27 cellular contexts compared by ENCODE assay signal in genomic region chr11:6986487-6986886, GRCh38. TPM values are rescaled to one million over a fixed set of nuclear protein-coding genes. Genes with fewer than 3 reads are reported as not detected.
"Had no signal": no experiment of that assay in that cellular context is flagged by ENCODE, and none has a peak within 500 bp of the region (broad histone marks: within the 10 kb centered on the region; RNA-seq: fewer than 3 reads in every experiment).

No MANE protein-coding gene starts in this region.

- H3K4me1 ChIP-seq: stomach, suprapubic skin, testis, thyroid gland, tibial nerve, transverse colon, upper lobe of left lung, upper lobe of right lung, uterus, vagina had no signal

- H3K4me3 ChIP-seq: stomach, suprapubic skin, testis, thoracic aorta, thyroid gland, tibial artery, tibial nerve, transverse colon, upper lobe of left lung, upper lobe of right lung, uterus, vagina had no signal

- H3K36me3 ChIP-seq: stomach, suprapubic skin, thoracic aorta, thyroid gland, tibial artery, tibial nerve, transverse colon, upper lobe of left lung, upper lobe of right lung, uterus, vagina had no signal

- FAIRE-seq: urothelium cell line had no signal

- ATAC-seq: stimulated activated effector memory CD8-positive, alpha-beta T cell treated with anti-CD3 and anti-CD28 coated beads, Interleukin-12 subunit alpha, Interleukin-12 subunit beta, amount 100 ng/mL, for 72 hours; stimulated activated memory B cell treated with anti-CD40 and anti-IgM and Interleukin-4, amounts not matched to agents 10 μg/mL and 1 μg/mL and 100 μg/mL, for 72 hours; stimulated activated naive B cell treated with anti-CD40 and anti-IgM and Interleukin-4, amounts not matched to agents 10 μg/mL and 1 μg/mL and 100 μg/mL, for 72 hours; stimulated activated naive CD8-positive, alpha-beta T cell treated with anti-CD3 and anti-CD28 coated beads, Interleukin-15, amount 100 ng/mL, for 72 hours; stimulated activated naive CD8-positive, alpha-beta T cell treated with anti-CD3 and anti-CD28 coated beads, Interleukin-15, Interleukin-2, amounts not matched to agents 100 U/mL and 50 U/mL, for 24 hours; upper lobe of right lung had no signal

- H3K27ac ChIP-seq: stomach, suprapubic skin, testis, thoracic aorta, thyroid gland, tibial artery, tibial nerve, transverse colon, upper lobe of left lung, upper lobe of right lung, uterus, vagina had no signal

- DNase-seq: stimulated activated CD4-positive, alpha-beta T cell treated with anti-CD3 and anti-CD28 coated beads, Interleukin-2, amount 100 ng/mL, for 48 hours; stimulated activated CD4-positive, alpha-beta T cell treated with anti-CD3 and anti-CD28 coated beads, Interleukin-4, amount 100 ng/mL, for 1 hour; stimulated activated CD4-positive, alpha-beta T cell treated with anti-CD3 and anti-CD28 coated beads, Interleukin-4, amount 100 ng/mL, for 24 hours; stimulated activated CD4-positive, alpha-beta T cell treated with anti-CD3 and anti-CD28 coated beads, Interleukin-4, amount 100 ng/mL, for 4 hours; stimulated activated CD8-positive, alpha-beta memory T cell treated with anti-CD3 and anti-CD28 coated beads, Interleukin-4, amount 100 ng/mL, for 48 hours; stimulated activated naive B cell treated with anti-CD40 and anti-IgM and Interleukin-4, amounts not matched to agents 10 μg/mL and 1 μg/mL and 100 μg/mL, for 72 hours; stimulated activated naive CD4-positive, alpha-beta T cell; stimulated activated naive CD4-positive, alpha-beta T cell treated with Interleukin-2 at 50 U/mL for 16 hours; stimulated activated naive CD8-positive, alpha-beta T cell treated with anti-CD3 and anti-CD28 coated beads, Interleukin-15, amount 100 ng/mL, for 72 hours; stimulated activated naive CD8-positive, alpha-beta T cell treated with anti-CD3 and anti-CD28 coated beads, Interleukin-15, Interleukin-2, amounts not matched to agents 100 U/mL and 50 U/mL, for 24 hours; stomach; substantia nigra; testis; thyroid gland; tibial artery; transverse colon; trophoblast cell; upper lobe of left lung; upper lobe of right lung; uterus had no signal

- H3K9me3 ChIP-seq: stomach, suprapubic skin, testis, thoracic aorta, thyroid gland, tibial nerve, transverse colon, upper lobe of left lung, uterus, vagina had no signal

RNA-seq across cellular contexts. Expression of gene NLRP14, which starts 33.8 kb away (rescaled TPM):
- polyA plus RNA-seq: stomach had no signal
